12 cellular contexts compared by ENCODE assay signal in genomic region chr1:210489491-210489890, GRCh38.
"Had no signal": no experiment of that assay in that cellular context is flagged by ENCODE, and none has a peak within 500 bp of the region (broad histone marks: within the 10 kb centered on the region; RNA-seq: fewer than 3 reads in every experiment).

No MANE protein-coding gene starts in this region.

- H3K36me3 ChIP-seq: brain microvascular endothelial cell, esophagus muscularis mucosa, upper lobe of right lung, WERI-Rb-1 had no signal

- H3K27ac ChIP-seq: brain microvascular endothelial cell, esophagus muscularis mucosa, upper lobe of right lung, WERI-Rb-1 had no signal

- H3K4me3 ChIP-seq: esophagus muscularis mucosa, upper lobe of right lung had no signal

- ATAC-seq: left ventricle myocardium superior, upper lobe of right lung had no signal

- DNase-seq: activated CD4-positive, alpha-beta T cell treated with anti-CD3 and anti-CD28 coated beads for 1 hour; activated CD4-positive, alpha-beta T cell treated with anti-CD3 and anti-CD28 coated beads, Interleukin-2, amount 50 U/mL, for 48 hours; amniotic stem cell; brain microvascular endothelial cell; central memory CD4-positive, alpha-beta T cell; effector CD8-positive, alpha-beta T cell; left ventricle myocardium superior; stimulated activated CD8-positive, alpha-beta memory T cell treated with anti-CD3 and anti-CD28 coated beads, Interleukin-4, amount 100 ng/mL, for 48 hours; stimulated activated naive CD4-positive, alpha-beta T cell; upper lobe of right lung; WERI-Rb-1 had no signal

- H3K9me3 ChIP-seq: esophagus muscularis mucosa, upper lobe of right lung had no signal

- H3K27me3 ChIP-seq: brain microvascular endothelial cell, esophagus muscularis mucosa, upper lobe of right lung had no signal

- H3K4me1 ChIP-seq: esophagus muscularis mucosa, upper lobe of right lung had no signal
